13 cellular contexts compared by ENCODE assay signal in the genomic region with DNA sequence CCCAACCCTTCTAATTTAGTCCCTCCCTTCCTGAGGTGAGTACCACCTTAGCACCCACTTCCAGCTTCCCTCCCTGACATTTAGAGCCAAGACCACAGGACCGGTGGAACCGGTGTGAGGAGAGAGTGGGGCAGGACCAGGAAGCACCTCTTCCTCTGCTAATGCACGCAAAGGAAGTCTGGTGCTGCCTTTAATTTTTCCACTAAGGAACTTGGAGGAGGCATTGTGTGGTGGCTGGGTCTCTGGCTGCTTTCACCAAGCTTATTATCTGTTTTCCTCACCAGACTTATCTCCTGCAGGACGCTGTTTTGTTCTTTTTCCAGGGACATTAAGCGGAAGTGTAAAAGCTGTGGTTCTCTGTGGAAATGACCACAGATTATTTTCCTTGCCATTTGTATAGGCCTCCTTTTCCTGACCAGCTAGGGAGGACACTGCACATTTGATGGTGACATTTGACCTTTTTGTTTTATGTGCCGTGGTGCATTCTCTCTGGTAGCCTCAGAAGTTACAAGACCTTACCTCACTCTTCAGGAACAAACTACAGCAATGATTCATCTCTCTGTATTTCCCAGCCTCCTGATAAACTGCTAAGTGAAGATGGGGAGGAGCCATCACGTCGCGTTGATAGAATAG. TPM values are rescaled to one million over a fixed set of nuclear protein-coding genes. Genes with fewer than 3 reads are reported as not detected.
DNase-seq lines count a peak whose midpoint lies in the region; ATAC-seq and TF ChIP-seq lines count a peak whose summit lies in the region.
"Had no signal": no experiment of that assay in that cellular context is flagged by ENCODE, and none has a peak within 500 bp of the region (broad histone marks: within the 10 kb centered on the region; RNA-seq: fewer than 3 reads in every experiment).

No MANE protein-coding gene starts in this region.

- H3K27ac ChIP-seq in RWPE2 (ENCODE audit: poor library complexity, severe bottlenecking) (no peak overlapping the region), epithelial cell of prostate (peak overlapping the region; percentile 74), liver (ENCODE audit: low read depth in 1 of 2, low read length in 2 of 2) (peak overlapping the region in 1 of 2 donors; percentile 53), upper lobe of right lung (peak overlapping the region; percentile 74)
- H3K27ac ChIP-seq: RWPE1 had no signal

- DNase-seq in RWPE2 (ENCODE audit: low spot score) (no peak), epithelial cell of prostate (ENCODE audit: low read depth, low spot score) (peak; percentile 37), upper lobe of right lung (peak; percentile 81), NCI-H2029 (lab: John Stamatoyannopoulos, UW) (no peak), HuH-7 (ENCODE audit: low spot score) (no peak), NCI-H2081 treated with DMSO at 0.1 percent for 48 hours (lab: John Stamatoyannopoulos, UW) (no peak)
- DNase-seq: activated CD4-positive, alpha-beta T cell treated with anti-CD3 and anti-CD28 coated beads for 4 hours; activated naive CD4-positive, alpha-beta T cell treated with anti-CD3 and anti-CD28 coated beads, Interleukin-2, amount 10 ng/mL, durations not matched to agents 7 days and 5 days; DMS53; NCI-H2081; sigmoid colon had no signal

- 65% methylated on average over 9 of the region's 9 CpGs for WGBS in liver

- H3K4me3 ChIP-seq in RWPE2 (ENCODE audit: severe bottlenecking) = no peak overlapping the region
- H3K4me3 ChIP-seq in liver (ENCODE audit: low read depth in 1 of 3, low read length in 3 of 3) = no peak overlapping the region
- H3K4me3 ChIP-seq in upper lobe of right lung = no peak overlapping the region
- H3K4me3 ChIP-seq: sigmoid colon had no signal

- no peak overlapping the region for H3K9ac ChIP-seq in liver (ENCODE audit: low read depth in 1 of 2, low read length in 2 of 2)

- peak; percentile 33 to 37 for TF ChIP-seq RAD21 in liver (IDR thresholded peaks at IDR 0.05)

- H3K27me3 ChIP-seq in RWPE2 (ENCODE audit: insufficient read depth, poor library complexity, severe bottlenecking) = no peaks in the 10 kb centered on the region
- H3K27me3 ChIP-seq in liver (ENCODE audit: control insufficient read depth in 4 of 4, insufficient read depth in 4 of 4, low read length in 3 of 4) = no peaks in the 10 kb centered on the region
- no peaks in the 10 kb centered on the region for H3K27me3 ChIP-seq in upper lobe of right lung
- H3K27me3 ChIP-seq: sigmoid colon had no signal

- H3K9me3 ChIP-seq in RWPE2 (ENCODE audit: severe bottlenecking) (no peaks in the 10 kb centered on the region), liver (ENCODE audit: control insufficient read depth in 4 of 4, low read length in 3 of 4) (no peaks in the 10 kb centered on the region), upper lobe of right lung (no peaks in the 10 kb centered on the region)
- H3K9me3 ChIP-seq: sigmoid colon had no signal

- no peaks in the 10 kb centered on the region; the same call in 1 of the 2 replicates for H3K36me3 ChIP-seq in RWPE2 (ENCODE audit: low read depth)
- no peaks in the 10 kb centered on the region for H3K36me3 ChIP-seq in liver (ENCODE audit: control insufficient read depth in 4 of 4, insufficient read depth in 3 of 4, low read depth in 1 of 4, low read length in 3 of 4)
- no peaks in the 10 kb centered on the region for H3K36me3 ChIP-seq in upper lobe of right lung
- H3K36me3 ChIP-seq: sigmoid colon had no signal

- intact Hi-C loops in upper lobe of right lung (cut with DNase I) = no loop called here

- H3K4me1 ChIP-seq in RWPE2 (ENCODE audit: insufficient read depth, poor library complexity, severe bottlenecking) (peaks cover 5% of the 10 kb centered on the region), liver (ENCODE audit: control insufficient read depth in 4 of 4, insufficient read depth in 4 of 4, low read length in 3 of 4) (peaks cover 0 to 1% (median 0%) of the 10 kb centered on the region in 4 donors), upper lobe of right lung (peaks cover 31% of the 10 kb centered on the region)

- TF ChIP-seq CTCF in RWPE2 (IDR thresholded peaks at IDR 0.05; ENCODE audit: poor library complexity, severe bottlenecking) = no peak
- no peak for TF ChIP-seq CTCF in liver (IDR thresholded peaks at IDR 0.05; ENCODE audit: low read depth, low read length, missing input control)
- TF ChIP-seq CTCF in upper lobe of right lung (IDR thresholded peaks at IDR 0.05) = no peak

- peak; percentile 25; the same call in 1 of the 3 replicates for ATAC-seq in RWPE2 (ENCODE audit: low read depth)
- ATAC-seq in upper lobe of right lung = peak; percentile 91

TF ChIP-seq in liver, 16 proteins besides CTCF, POLR2A, EP300 and RAD21:
- peak; percentile 91 for TF ChIP-seq NR2F2 (IDR thresholded peaks at IDR 0.05)
- TF ChIP-seq TAF1 (conservative IDR thresholded peaks at IDR 0.05) = no peak
- TF ChIP-seq SP1 (IDR thresholded peaks at IDR 0.05) = peak; percentile 16

RNA-seq across cellular contexts. Expression of a gene that starts 39.8 kb away (rescaled TPM):
- total RNA-seq in liver = 100 to 1,000 TPM in 1 of 2 donors, 10 to 100 TPM in 1; 87.1 to 191 TPM
- polyA plus RNA-seq in liver = 10 to 100 TPM; 44.8 to 64.6 TPM
- total RNA-seq in upper lobe of right lung = 813 TPM

Comparison
In these comparisons a context has a peak if more than half of its experiments do, and no peak if none do; other contexts are left out.
1. DNase-seq: peak in epithelial cell of prostate (single experiment) and upper lobe of right lung (single experiment); none in RWPE2 (single experiment), NCI-H2029 (single experiment), HuH-7 (single experiment) and NCI-H2081 treated with DMSO at 0.1 percent for 48 hours (single experiment).